ENCODE assay signal across 10 cellular contexts in the genomic region with DNA sequence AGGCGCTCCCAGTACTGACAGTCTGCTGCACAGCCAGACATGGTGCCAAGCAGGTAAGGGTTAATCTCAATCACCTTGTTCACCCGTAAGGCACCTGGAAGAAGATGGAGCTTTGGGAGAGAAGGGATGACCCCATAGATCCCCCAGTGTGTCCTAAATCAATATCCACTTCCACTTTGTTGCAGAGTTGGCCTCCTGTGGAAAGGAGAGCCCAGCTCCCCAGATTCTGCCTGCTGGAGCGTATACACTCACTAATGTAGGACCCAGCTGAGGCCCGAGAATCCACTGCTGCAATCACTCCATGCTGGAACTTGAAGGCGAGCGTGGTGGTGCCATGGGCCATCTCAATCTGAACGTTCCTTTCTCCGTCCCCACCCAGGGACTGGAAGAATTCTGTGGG. TPM values are rescaled to one million over a fixed set of nuclear protein-coding genes. Genes with fewer than 3 reads are reported as not detected.
DNase-seq lines count a peak whose midpoint lies in the region; ATAC-seq and TF ChIP-seq lines count a peak whose summit lies in the region.
"Had no signal": no experiment of that assay in that cellular context is flagged by ENCODE, and none has a peak within 500 bp of the region (broad histone marks: within the 10 kb centered on the region; RNA-seq: fewer than 3 reads in every experiment).

No MANE protein-coding gene starts in this region.

- peak overlapping the region; percentile 99 for H3K27ac ChIP-seq in CD4-positive, alpha-beta memory T cell (ENCODE audit: low read depth, low read length)
- peak overlapping the region; percentile 96 for H3K27ac ChIP-seq in Karpas-422 (ENCODE audit: low read length)
- H3K27ac ChIP-seq in osteoblast (ENCODE audit: low read depth, low read length), result no peak overlapping the region

- peak overlapping the region; percentile 89 to 98 for H3K4me3 ChIP-seq in CD4-positive, alpha-beta memory T cell (ENCODE audit: low read length in 2 of 2)
- peak overlapping the region; percentile 75 for H3K4me3 ChIP-seq in Karpas-422 (ENCODE audit: low read length)
- peak overlapping the region; percentile 93 for H3K4me3 ChIP-seq in osteoblast (ENCODE audit: insufficient read depth, low read length)

- H3K9ac ChIP-seq in Karpas-422 (ENCODE audit: low read length), result peak overlapping the region; percentile 92

- no peaks in the 10 kb centered on the region for H3K9me2 ChIP-seq in Karpas-422 (replicated peaks; ENCODE audit: insufficient read depth, low read length)

- peaks cover 39% of the 10 kb centered on the region for H3K36me3 ChIP-seq in CD4-positive, alpha-beta memory T cell (ENCODE audit: insufficient read depth, low read length)
- peaks cover 36% of the 10 kb centered on the region for H3K36me3 ChIP-seq in Karpas-422 (ENCODE audit: insufficient read depth, low read length)
- peaks cover 42% of the 10 kb centered on the region for H3K36me3 ChIP-seq in osteoblast (ENCODE audit: insufficient read depth, low read length)

- H3K4me2 ChIP-seq in Karpas-422 (ENCODE audit: low read depth, low read length, poor library complexity, severe bottlenecking), result peak overlapping the region; percentile 97
- H3K4me2 ChIP-seq in osteoblast (ENCODE audit: insufficient read depth, low read length), result peak overlapping the region; percentile 94

- peak overlapping the region; percentile 94 to 100 (median 97) for H3K4me3 Mint-ChIP-seq in CD4-positive, alpha-beta memory T cell
- peak overlapping the region; percentile 91 for H3K4me3 Mint-ChIP-seq in dendritic cell treated with granulocyte-macrophage colony-stimulating factor and Interleukin-4, amounts not matched to agents 40 ng/mL and 50 ng/mL, for 4 days

- POLR2A ChIA-PET in CD4-positive, alpha-beta memory T cell (lab: Charles Lee; ENCODE audit: partially characterized antibody), result interaction anchor here (1.0 to 11.6 kb wide), 5 partner anchors 8 to 131 kb away, joined by 3 to 1160 read pairs (median 270); a partner anchor contains a TSS

- no peaks in the 10 kb centered on the region for H3K9me3 ChIP-seq in CD4-positive, alpha-beta memory T cell (ENCODE audit: control insufficient read depth in 1 of 2, low read length in 2 of 2)
- H3K9me3 ChIP-seq in Karpas-422 (ENCODE audit: low read length) (no peaks in the 10 kb centered on the region), osteoblast (ENCODE audit: low read depth, low read length) (no peaks in the 10 kb centered on the region)
- H3K9me3 ChIP-seq: mucosa of descending colon had no signal

- peak overlapping the region; percentile 99 to 100 (median 99) for H3K27ac Mint-ChIP-seq in CD4-positive, alpha-beta memory T cell
- H3K27ac Mint-ChIP-seq in dendritic cell treated with granulocyte-macrophage colony-stimulating factor and Interleukin-4, amounts not matched to agents 40 ng/mL and 50 ng/mL, for 4 days, result peak overlapping the region; percentile 99

- peaks cover 46 to 97% (median 60%) of the 10 kb centered on the region in 4 donors for H3K4me1 Mint-ChIP-seq in CD4-positive, alpha-beta memory T cell
- H3K4me1 Mint-ChIP-seq in dendritic cell treated with granulocyte-macrophage colony-stimulating factor and Interleukin-4, amounts not matched to agents 40 ng/mL and 50 ng/mL, for 4 days (ENCODE audit: low read depth), result peaks cover 71% of the 10 kb centered on the region

- peaks cover 48% of the 10 kb centered on the region for H3K79me2 ChIP-seq in Karpas-422 (ENCODE audit: low read length)
- H3K79me2 ChIP-seq in osteoblast (ENCODE audit: insufficient read depth, low read length), result peaks cover 27% of the 10 kb centered on the region

- H3K9me3 Mint-ChIP-seq in CD4-positive, alpha-beta memory T cell, result no peaks in the 10 kb centered on the region
- H3K9me3 Mint-ChIP-seq in dendritic cell treated with granulocyte-macrophage colony-stimulating factor and Interleukin-4, amounts not matched to agents 40 ng/mL and 50 ng/mL, for 4 days, result no peaks in the 10 kb centered on the region

- CTCF ChIA-PET in CD4-positive, alpha-beta memory T cell (lab: Charles Lee; ENCODE audit: partially characterized antibody), result interaction anchor here (6.4 to 11.2 kb wide), 2 partner anchors 15 to 25 kb away, joined by 263 to 480 read pairs; a partner anchor contains a TSS

- H3K27me3 Mint-ChIP-seq in CD4-positive, alpha-beta memory T cell, result no peaks in the 10 kb centered on the region
- H3K27me3 Mint-ChIP-seq in dendritic cell treated with granulocyte-macrophage colony-stimulating factor and Interleukin-4, amounts not matched to agents 40 ng/mL and 50 ng/mL, for 4 days, result no peaks in the 10 kb centered on the region

- ATAC-seq in GM18867 (IDR thresholded peaks at IDR 0.05; ENCODE audit: unreplicated experiment), result no peak
- ATAC-seq: mucosa of descending colon had no signal

- no peaks in the 10 kb centered on the region for H4K20me1 ChIP-seq in Karpas-422 (ENCODE audit: insufficient read depth, low read depth, low read length)
- H4K20me1 ChIP-seq in osteoblast (ENCODE audit: insufficient read depth, low read length), result no peaks in the 10 kb centered on the region

- no peaks in the 10 kb centered on the region for H3K27me3 ChIP-seq in CD4-positive, alpha-beta memory T cell (ENCODE audit: insufficient read depth, low read length)
- H3K27me3 ChIP-seq in Karpas-422 (ENCODE audit: low read length) (no peaks in the 10 kb centered on the region), osteoblast (ENCODE audit: insufficient read depth, low read length) (no peaks in the 10 kb centered on the region)

- TF ChIP-seq CTCF in osteoblast (IDR thresholded peaks at IDR 0.05; ENCODE audit: extremely low read depth, low read depth, low read length), result no peak

- no peak for DNase-seq in CD4-positive, alpha-beta memory T cell
- DNase-seq in Karpas-422 (no peak), osteoblast (ENCODE audit: insufficient read length, low spot score, missing footprints) (no peak), amygdala (lab: John Stamatoyannopoulos, UW) (no peak), NCI-H146 treated with DMSO at 0.1 percent for 48 hours (lab: John Stamatoyannopoulos, UW; ENCODE audit: unreplicated experiment) (no peak), NCI-H1092 treated with DMSO at 0.1 percent for 48 hours (lab: John Stamatoyannopoulos, UW) (no peak)
- DNase-seq: mucosa of descending colon had no signal

- H3K4me1 ChIP-seq in CD4-positive, alpha-beta memory T cell (ENCODE audit: insufficient read depth, low read length), result peaks cover 73% of the 10 kb centered on the region
- peaks cover 66% of the 10 kb centered on the region for H3K4me1 ChIP-seq in Karpas-422 (ENCODE audit: low read length)
- peaks cover 15% of the 10 kb centered on the region for H3K4me1 ChIP-seq in osteoblast (ENCODE audit: insufficient read depth, low read length)

- H2AFZ ChIP-seq in Karpas-422 (ENCODE audit: low read length) (no peak overlapping the region), osteoblast (ENCODE audit: low read length) (no peak overlapping the region)

- intact Hi-C loops in CD4-positive, alpha-beta memory T cell (cut with micrococcal nuclease), result loop anchor here (10.0 kb wide), 1 partner anchor 1188 kb away; a partner anchor contains a TSS
- intact Hi-C loops in dendritic cell treated with granulocyte-macrophage colony-stimulating factor and Interleukin-4, amounts not matched to agents 40 ng/mL and 50 ng/mL, for 4 days (cut with micrococcal nuclease), result loop anchor here (5.0 kb wide), 1 partner anchor 130 kb away; no protein-coding TSS in a partner anchor

- peaks cover 57 to 77% of the 10 kb centered on the region in 2 donors for H3K36me3 Mint-ChIP-seq in CD4-positive, alpha-beta memory T cell
- H3K36me3 Mint-ChIP-seq in dendritic cell treated with granulocyte-macrophage colony-stimulating factor and Interleukin-4, amounts not matched to agents 40 ng/mL and 50 ng/mL, for 4 days (ENCODE audit: low read depth), result peaks cover 73% of the 10 kb centered on the region

RNA-seq across cellular contexts. Expression of a gene that starts 1.2 kb away (rescaled TPM):
- total RNA-seq in CD4-positive, alpha-beta memory T cell, result 100 to 1,000 TPM; 134 to 138 TPM
- 100 to 1,000 TPM; 363 to 426 TPM for polyA plus RNA-seq in CD4-positive, alpha-beta memory T cell
- total RNA-seq in Karpas-422 (2014; rRNA removed; shearing (Covaris generic); ENCODE audit: low replicate concordance), result 212 and 306 TPM in 2 replicates
- total RNA-seq in osteoblast, result 67.3 and 83.4 TPM in 2 replicates
- total RNA-seq: G401 had no signal

RNA-seq across cellular contexts. Expression of a gene that starts 4.2 kb away (rescaled TPM):
- 100 to 1,000 TPM; 106 to 112 TPM for total RNA-seq in CD4-positive, alpha-beta memory T cell
- polyA plus RNA-seq in CD4-positive, alpha-beta memory T cell, result 10 to 100 TPM; 11.0 to 16.5 TPM
- total RNA-seq in Karpas-422 (2014; rRNA removed; shearing (Covaris generic); ENCODE audit: low replicate concordance), result 93.0 and 140 TPM in 2 replicates
- total RNA-seq in osteoblast, result 12.4 and 20.6 TPM in 2 replicates

RNA-seq across cellular contexts. Expression of a gene that starts 10.8 kb away (rescaled TPM):
- 100 to 1,000 TPM; 136 to 141 TPM for total RNA-seq in CD4-positive, alpha-beta memory T cell
- 100 to 1,000 TPM; 300 to 324 TPM for polyA plus RNA-seq in CD4-positive, alpha-beta memory T cell
- 120 and 171 TPM in 2 replicates for total RNA-seq in Karpas-422 (2014; rRNA removed; shearing (Covaris generic); ENCODE audit: low replicate concordance)
- total RNA-seq in osteoblast, result 42.3 and 43.6 TPM in 2 replicates

RNA-seq across cellular contexts. Expression of a gene that starts 11.3 kb away (rescaled TPM):
- 100 to 1,000 TPM; 141 to 144 TPM for total RNA-seq in CD4-positive, alpha-beta memory T cell
- 100 to 1,000 TPM; 501 to 763 TPM for polyA plus RNA-seq in CD4-positive, alpha-beta memory T cell
- 185 and 284 TPM in 2 replicates for total RNA-seq in Karpas-422 (2014; rRNA removed; shearing (Covaris generic); ENCODE audit: low replicate concordance)
- 20.3 and 29.8 TPM in 2 replicates for total RNA-seq in osteoblast

RNA-seq across cellular contexts. Expression of a gene that starts 25.9 kb away (rescaled TPM):
- total RNA-seq in CD4-positive, alpha-beta memory T cell, result 1 to 10 TPM in 1 of 2 experiments, under 1 TPM in 1; 0.61 to 1.1 TPM
- polyA plus RNA-seq in CD4-positive, alpha-beta memory T cell, result 1 to 10 TPM in 1 of 2 donors, under 1 TPM in 1; 0.22 to 2.8 TPM
- total RNA-seq in Karpas-422 (2014; rRNA removed; shearing (Covaris generic); ENCODE audit: low replicate concordance), result 77.3 and 91.6 TPM in 2 replicates
- 0.36 TPM in 1 of 2 replicates, not detected in the other for total RNA-seq in osteoblast
- total RNA-seq: G401 had no signal
